ENCODE assay signal across 29 cellular contexts in the genomic region with DNA sequence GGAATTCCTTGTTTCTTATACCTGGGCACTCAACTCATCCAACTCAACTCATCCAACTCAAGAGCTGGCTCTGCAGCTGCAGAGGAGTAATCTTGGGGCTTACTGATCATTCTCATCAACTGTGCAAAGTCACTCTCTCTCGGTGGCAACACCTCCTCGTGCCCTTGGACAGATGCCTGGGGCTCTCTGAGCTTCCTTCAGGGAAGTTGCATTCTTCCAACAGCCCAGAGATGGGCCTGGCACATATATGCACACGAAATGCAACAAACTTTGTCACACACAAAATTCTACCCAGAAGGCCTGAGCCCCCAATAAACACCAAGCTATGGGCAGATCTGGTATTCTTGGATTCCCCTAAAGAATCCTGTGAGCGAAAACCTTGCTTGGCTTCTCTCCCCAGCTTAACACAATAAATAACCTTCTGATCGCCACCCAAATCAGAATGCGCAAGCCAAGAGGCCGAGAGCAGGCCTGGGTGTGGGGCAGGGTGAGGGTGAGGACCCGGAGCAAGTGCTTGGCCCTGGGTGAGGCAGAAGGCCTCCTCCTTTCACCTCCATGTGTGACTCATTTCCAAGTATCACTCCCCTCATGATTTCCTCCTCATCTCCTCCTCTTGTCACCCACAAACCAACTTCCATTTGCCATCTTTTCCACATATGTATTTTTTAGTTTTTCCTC. TPM values are rescaled to one million over a fixed set of nuclear protein-coding genes. Genes with fewer than 3 reads are reported as not detected.
DNase-seq lines count a peak whose midpoint lies in the region; ATAC-seq, FAIRE-seq and TF ChIP-seq lines count a peak whose summit lies in the region.
"Had no signal": no experiment of that assay in that cellular context is flagged by ENCODE, and none has a peak within 500 bp of the region (broad histone marks: within the 10 kb centered on the region; RNA-seq: fewer than 3 reads in every experiment).

No MANE protein-coding gene starts in this region.

- TF ChIP-seq RAD21 in GM12878 (IDR thresholded peaks at IDR 0.05; ENCODE audit: insufficient read depth, low read depth, low read length), result no peak

- H3K27me3 Mint-ChIP-seq in activated CD8-positive, alpha-beta memory T cell treated with anti-CD3 and anti-CD28 coated beads, Interleukin-2, amount 10 ng/mL, durations not matched to agents 7 days and 5 days, result peaks cover 6% of the 10 kb centered on the region
- peaks cover 0 to 5% of the 10 kb centered on the region in 2 donors for H3K27me3 Mint-ChIP-seq in stimulated activated naive B cell treated with anti-CD40 and anti-IgM and Interleukin-4, amounts not matched to agents 10 μg/mL and 1 μg/mL and 100 μg/mL, for 72 hours

- TF ChIP-seq POLR2A in GM12878 (IDR thresholded peaks at IDR 0.05; ENCODE audit: low read depth, low read length), result no peak

- H3K27ac Mint-ChIP-seq in activated CD8-positive, alpha-beta memory T cell treated with anti-CD3 and anti-CD28 coated beads, Interleukin-2, amount 10 ng/mL, durations not matched to agents 7 days and 5 days, result peak overlapping the region; percentile 75
- H3K27ac Mint-ChIP-seq in stimulated activated naive B cell treated with anti-CD40 and anti-IgM and Interleukin-4, amounts not matched to agents 10 μg/mL and 1 μg/mL and 100 μg/mL, for 72 hours, result peak overlapping the region; percentile 73
- H3K27ac Mint-ChIP-seq: HFFc6, mesothelial cell of epicardium had no signal

- H3K4me1 Mint-ChIP-seq in activated CD8-positive, alpha-beta memory T cell treated with anti-CD3 and anti-CD28 coated beads, Interleukin-2, amount 10 ng/mL, durations not matched to agents 7 days and 5 days, result peaks cover 54% of the 10 kb centered on the region
- peaks cover 47 to 69% of the 10 kb centered on the region in 2 donors for H3K4me1 Mint-ChIP-seq in stimulated activated naive B cell treated with anti-CD40 and anti-IgM and Interleukin-4, amounts not matched to agents 10 μg/mL and 1 μg/mL and 100 μg/mL, for 72 hours
- H3K4me1 Mint-ChIP-seq: mesothelial cell of epicardium had no signal

- TF ChIP-seq CTCF in OCI-LY3 (IDR thresholded peaks at IDR 0.05; ENCODE audit: low read depth, low read length) (no peak), GM12878 (IDR thresholded peaks at IDR 0.05 in 2 of 3, conservative IDR thresholded peaks at IDR 0.05 in 1 of 3; ENCODE audit: control insufficient read depth in 2 of 3, extremely low read depth in 1 of 3, insufficient read depth in 1 of 3, low read depth in 3 of 3, low read length in 3 of 3) (no peak)

- intact Hi-C loops in GM12878 (cut with micrococcal nuclease; ENCODE audit: unreplicated experiment), result no loop called here

- H3K27ac ChIP-seq in OCI-LY3 (ENCODE audit: low read length) (peak overlapping the region; percentile 96), GM12878 (ENCODE audit: control insufficient read depth, insufficient read depth) (peak overlapping the region; percentile 1; the same call in 1 of the 2 replicates)
- H3K27ac ChIP-seq: ascending aorta, C4-2B, ovary, SJCRH30, spleen, uterus had no signal

- no peak overlapping the region for H3K4me3 ChIP-seq in OCI-LY3 (ENCODE audit: low read length)
- H3K4me3 ChIP-seq in GM12878, result no peak overlapping the region
- H3K4me3 ChIP-seq: ascending aorta, ovary, SJCRH30, spleen, uterus had no signal

- no peaks in the 10 kb centered on the region for H3K9me3 Mint-ChIP-seq in activated CD8-positive, alpha-beta memory T cell treated with anti-CD3 and anti-CD28 coated beads, Interleukin-2, amount 10 ng/mL, durations not matched to agents 7 days and 5 days (ENCODE audit: low read depth)
- peaks cover 3 to 6% of the 10 kb centered on the region in 2 donors for H3K9me3 Mint-ChIP-seq in stimulated activated naive B cell treated with anti-CD40 and anti-IgM and Interleukin-4, amounts not matched to agents 10 μg/mL and 1 μg/mL and 100 μg/mL, for 72 hours
- H3K9me3 Mint-ChIP-seq: HFFc6; mesothelial cell of epicardium; naive thymus-derived CD8-positive, alpha-beta T cell had no signal

- H3K4me1 ChIP-seq in OCI-LY3 (ENCODE audit: low read length) (peaks cover 86% of the 10 kb centered on the region), GM12878 (ENCODE audit: control insufficient read depth, insufficient read depth, low read length) (peaks cover 54% of the 10 kb centered on the region)
- H3K4me1 ChIP-seq: ascending aorta, uterus had no signal

- H3K4me3 Mint-ChIP-seq in activated CD8-positive, alpha-beta memory T cell treated with anti-CD3 and anti-CD28 coated beads, Interleukin-2, amount 10 ng/mL, durations not matched to agents 7 days and 5 days, result no peak overlapping the region
- peak overlapping the region in 1 of 2 donors; percentile 42 for H3K4me3 Mint-ChIP-seq in stimulated activated naive B cell treated with anti-CD40 and anti-IgM and Interleukin-4, amounts not matched to agents 10 μg/mL and 1 μg/mL and 100 μg/mL, for 72 hours
- H3K4me3 Mint-ChIP-seq: HFFc6; mesothelial cell of epicardium; naive thymus-derived CD8-positive, alpha-beta T cell had no signal

- H3K79me2 ChIP-seq in OCI-LY3 (ENCODE audit: low read length), result no peaks in the 10 kb centered on the region
- no peaks in the 10 kb centered on the region for H3K79me2 ChIP-seq in GM12878 (ENCODE audit: control insufficient read depth, insufficient read depth, low read length)

- H3K36me3 ChIP-seq in OCI-LY3 (replicated peaks; ENCODE audit: low read depth, low read length) (peaks cover 6% of the 10 kb centered on the region), GM12878 (ENCODE audit: control insufficient read depth in 2 of 2, insufficient read depth in 2 of 2, low read length in 1 of 2) (no peaks in the 10 kb centered on the region)
- H3K36me3 ChIP-seq: ascending aorta, ovary, SJCRH30, spleen, uterus had no signal

- DNase-seq in activated CD8-positive, alpha-beta memory T cell treated with anti-CD3 and anti-CD28 coated beads, Interleukin-2, amount 10 ng/mL, durations not matched to agents 7 days and 5 days, result no peak
- no peak for DNase-seq in activated CD8-positive, alpha-beta memory T cell treated with anti-CD3 and anti-CD28 coated beads, Interleukin-2, amount 50 U/mL, for 4 hours
- no peak for DNase-seq in GM12878 (ENCODE audit: low read depth, low spot score)
- no peak for DNase-seq in stimulated activated naive B cell treated with anti-CD40 and anti-IgM and Interleukin-4, amounts not matched to agents 10 μg/mL and 1 μg/mL and 100 μg/mL, for 72 hours
- no peak for DNase-seq in SKM-1 treated with dmso at 0.1 percent for 144 hours (lab: John Stamatoyannopoulos, UW; ENCODE audit: unreplicated experiment)
- DNase-seq in RPMI8226, result no peak
- DNase-seq: Calu3; caudate nucleus; foreskin melanocyte; HFFc6; hippocampal formation; left ventricle myocardium superior; naive thymus-derived CD8-positive, alpha-beta T cell; NCI-H1417; NCI-H2107; NCI-H446 treated with DMSO at 0.1 percent for 48 hours; ovary; SJCRH30; spleen; uterus had no signal

- no peaks in the 10 kb centered on the region for H3K27me3 ChIP-seq in OCI-LY3 (ENCODE audit: low read depth, low read length)
- no peaks in the 10 kb centered on the region for H3K27me3 ChIP-seq in GM12878 (replicated peaks in 1 of 2; ENCODE audit: control insufficient read depth in 2 of 2, insufficient read depth in 2 of 2, low read length in 1 of 2)
- H3K27me3 ChIP-seq: ascending aorta, ovary, SJCRH30, uterus had no signal

- no peak for FAIRE-seq in GM12878 (lab: Jason Lieb, UNC)

- POLR2A ChIA-PET in GM12878 (lab: Charles Lee), result interaction anchor here (0.6 to 1.3 kb wide), 3 partner anchors 10 to 23 kb away, joined by 3 to 9 read pairs (median 8); no protein-coding TSS in a partner anchor

- CTCF ChIA-PET in activated CD8-positive, alpha-beta memory T cell treated with anti-CD3 and anti-CD28 coated beads, Interleukin-2, amount 10 ng/mL, durations not matched to agents 7 days and 5 days (lab: Charles Lee), result interaction anchor here (1.1 to 2.0 kb wide), 6 partner anchors 12 to 47 kb away, joined by 3 to 8 read pairs (median 4); no protein-coding TSS in a partner anchor
- CTCF ChIA-PET in GM12878 (lab: Yijun Ruan, JAX), result interaction anchor here (1.0 to 8.9 kb wide), 7 partner anchors 10 to 47 kb away, joined by 5 to 86 read pairs (median 7); no protein-coding TSS in a partner anchor

- H4K20me1 ChIP-seq in OCI-LY3 (ENCODE audit: insufficient read depth, low read length) (no peaks in the 10 kb centered on the region), GM12878 (ENCODE audit: control insufficient read depth, insufficient read depth) (no peaks in the 10 kb centered on the region)

- WGBS in GM12878 (ENCODE audit: insufficient coverage, insufficient replicate concordance, low lambda C conversion rate, missing lambda C conversion rate), result 97% methylated on average over 8 of the region's 8 CpGs

- H2AFZ ChIP-seq in OCI-LY3 (ENCODE audit: low read depth, low read length) (no peak overlapping the region), GM12878 (ENCODE audit: control insufficient read depth, low read depth, low read length) (no peak overlapping the region)

- BruUV-seq in GM12878 (replicated peaks; lab: Mats Ljungman, UMichigan), result no TSS peak

- in situ Hi-C loops in GM12878 (cut with MboI), result no loop called here

- H3K9ac ChIP-seq in OCI-LY3 (ENCODE audit: low read length) (no peak overlapping the region), GM12878 (ENCODE audit: control insufficient read depth, insufficient read depth, low read length) (no peak overlapping the region)

- H3K9me3 ChIP-seq in OCI-LY3 (ENCODE audit: insufficient read depth, low read length), result no peaks in the 10 kb centered on the region
- no peaks in the 10 kb centered on the region for H3K9me3 ChIP-seq in GM12878 (replicated peaks; ENCODE audit: control insufficient read depth, insufficient read depth, low read length)
- H3K9me3 ChIP-seq: ascending aorta, ovary, SJCRH30, spleen, uterus had no signal

- RAD21 ChIA-PET in GM12878 (lab: Charles Lee; ENCODE audit: unreplicated experiment), result interaction anchor here (0.9 to 7.9 kb wide), 5 partner anchors 10 to 144 kb away, joined by 3 to 76 read pairs (median 12); a partner anchor contains a TSS

- H3K4me2 ChIP-seq in OCI-LY3 (ENCODE audit: low read length), result peak overlapping the region; percentile 23
- no peak overlapping the region; the same call in 1 of the 2 replicates for H3K4me2 ChIP-seq in GM12878 (ENCODE audit: control insufficient read depth, insufficient read depth)

- peak; percentile 45 for ATAC-seq in activated CD8-positive, alpha-beta memory T cell treated with anti-CD3 and anti-CD28 coated beads, Interleukin-2, amount 10 ng/mL, durations not matched to agents 7 days and 5 days
- ATAC-seq in GM12878 (no peak), HG03196 (IDR thresholded peaks at IDR 0.05; ENCODE audit: unreplicated experiment) (no peak)
- no peak for ATAC-seq in stimulated activated naive B cell treated with anti-CD40 and anti-IgM and Interleukin-4, amounts not matched to agents 10 μg/mL and 1 μg/mL and 100 μg/mL, for 72 hours (replicated peaks)
- ATAC-seq: left ventricle myocardium superior; naive thymus-derived CD8-positive, alpha-beta T cell; Panc1 had no signal

- no peak for TF ChIP-seq EP300 in GM12878 (IDR thresholded peaks at IDR 0.05; ENCODE audit: borderline replicate concordance in 1 of 2, control insufficient read depth in 1 of 2, low read depth in 2 of 2, low read length in 2 of 2)

- SMC1A ChIA-PET in GM12878 (lab: Charles Lee; ENCODE audit: uncharacterized antibody, unreplicated experiment), result interaction anchor here (1.1 to 4.9 kb wide), 11 partner anchors 9 to 58 kb away, joined by 3 to 46 read pairs (median 5); no protein-coding TSS in a partner anchor

- H3K36me3 Mint-ChIP-seq in activated CD8-positive, alpha-beta memory T cell treated with anti-CD3 and anti-CD28 coated beads, Interleukin-2, amount 10 ng/mL, durations not matched to agents 7 days and 5 days, result peaks cover 7% of the 10 kb centered on the region
- H3K36me3 Mint-ChIP-seq in stimulated activated naive B cell treated with anti-CD40 and anti-IgM and Interleukin-4, amounts not matched to agents 10 μg/mL and 1 μg/mL and 100 μg/mL, for 72 hours, result no peaks in the 10 kb centered on the region
- H3K36me3 Mint-ChIP-seq: mesothelial cell of epicardium; naive thymus-derived CD8-positive, alpha-beta T cell had no signal

RNA-seq across cellular contexts. Expression of a gene that starts 15.4 kb away (rescaled TPM):
- 1 to 10 TPM in 1 of 2 experiments, under 1 TPM in 1; 0.91 to 1.1 TPM for total RNA-seq in activated CD8-positive, alpha-beta memory T cell treated with anti-CD3 and anti-CD28 coated beads, Interleukin-2, amount 10 ng/mL, durations not matched to agents 7 days and 5 days
- total RNA-seq in GM12878 (2013; cell fraction: nucleolus; rRNA removed), result 115 and 131 TPM in 2 replicates
- 4.5 and 5.6 TPM in 2 replicates for total RNA-seq in GM12878 (2014; rRNA removed)
- total RNA-seq in GM12878 (2014; rRNA removed; fragmentation: Illumina TruSeq; extraction: Trizol), result 4.2 and 5.0 TPM in 2 replicates
- total RNA-seq in GM12878 (2021), result 4.4 and 5.6 TPM in 2 replicates
- 2.8 TPM for polyA plus RNA-seq in GM12878 (2011; ENCODE audit: low read depth)
- 25.1 and 27.1 TPM in 2 replicates for polyA plus RNA-seq in GM12878 (2011; rRNA removed)
- polyA plus RNA-seq in GM12878 (2011; cell fraction: cytosol; rRNA removed), result 39.2 and 44.1 TPM in 2 replicates
- polyA plus RNA-seq in GM12878 (2011; cell fraction: nucleus; rRNA removed), result 84.0 and 103 TPM in 2 replicates
- 2.4 and 4.6 TPM in 2 replicates for polyA plus RNA-seq in GM12878 (2012)
- polyA plus RNA-seq in GM12878 (2014; fragmentation: Illumina TruSeq; extraction: Trizol), result 5.3 and 6.5 TPM in 2 replicates
- polyA plus RNA-seq in GM12878 (2014; fragmentation: Nextera tagmentation; extraction: Ambion mirVana), result 1 to 10 TPM; 5.0 to 6.1 TPM
- 5.1 and 6.6 TPM in 2 replicates for polyA plus RNA-seq in GM12878 (2014; rRNA removed)
- 1 to 10 TPM; 7.8 to 8.5 TPM for polyA plus RNA-seq in GM12878 (2016; fragmentation: Nextera tagmentation; extraction: Ambion mirVana)
- polyA minus RNA-seq in GM12878 (2011; rRNA and poly(A)+ RNA removed), result 30.9 and 34.8 TPM in 2 replicates
- polyA minus RNA-seq in GM12878 (2011; cell fraction: cytosol; rRNA and poly(A)+ RNA removed), result 6.9 and 8.3 TPM in 2 replicates
- 20.3 and 22.2 TPM in 2 replicates for polyA minus RNA-seq in GM12878 (2011; cell fraction: nucleus; rRNA and poly(A)+ RNA removed)
- total RNA-seq: ascending aorta; Calu3; HFFc6; left ventricle myocardium superior; mesothelial cell of epicardium; naive thymus-derived CD8-positive, alpha-beta T cell; ovary; SJCRH30; spleen; temporal lobe; uterus had no signal
- polyA plus RNA-seq: naive thymus-derived CD8-positive, alpha-beta T cell; ovary had no signal

RNA-seq across cellular contexts. Expression of a gene that starts 30.5 kb away (rescaled TPM):
- not detected for total RNA-seq in activated CD8-positive, alpha-beta memory T cell treated with anti-CD3 and anti-CD28 coated beads, Interleukin-2, amount 10 ng/mL, durations not matched to agents 7 days and 5 days
- total RNA-seq in GM12878 (2013; cell fraction: nucleolus; rRNA removed), result not detected in 2 replicates
- total RNA-seq in GM12878 (2014; rRNA removed) (not detected in 2 replicates), GM12878 (2014; rRNA removed; fragmentation: Illumina TruSeq; extraction: Trizol) (not detected in 2 replicates), GM12878 (2021) (not detected in 2 replicates)
- polyA plus RNA-seq in GM12878 (2011; ENCODE audit: low read depth), result not detected
- polyA plus RNA-seq in GM12878 (2011; rRNA removed) (not detected in 2 replicates), GM12878 (2014; fragmentation: Illumina TruSeq; extraction: Trizol) (not detected in 2 replicates), GM12878 (2014; fragmentation: Nextera tagmentation; extraction: Ambion mirVana) (not detected), GM12878 (2014; rRNA removed) (not detected in 2 replicates), GM12878 (2016; fragmentation: Nextera tagmentation; extraction: Ambion mirVana) (not detected)
- not detected in 2 replicates for polyA plus RNA-seq in GM12878 (2011; cell fraction: cytosol; rRNA removed)
- polyA plus RNA-seq in GM12878 (2011; cell fraction: nucleus; rRNA removed), result not detected in 2 replicates
- not detected in 2 replicates for polyA plus RNA-seq in GM12878 (2012)
- polyA minus RNA-seq in GM12878 (2011; rRNA and poly(A)+ RNA removed), result not detected in 2 replicates
- not detected in 2 replicates for polyA minus RNA-seq in GM12878 (2011; cell fraction: cytosol; rRNA and poly(A)+ RNA removed)
- not detected in 2 replicates for polyA minus RNA-seq in GM12878 (2011; cell fraction: nucleus; rRNA and poly(A)+ RNA removed)
- total RNA-seq: ascending aorta; Calu3; epithelial cell of proximal tubule; HFFc6; naive thymus-derived CD8-positive, alpha-beta T cell; SJCRH30; T-helper 1 cell treated with Interleukin-12 subunit alpha and Interleukin-12 subunit beta and Interleukin-4 antibody, amounts not matched to agents 30 ng/mL and 1 ng/mL, for 36 hours had no signal
- polyA plus RNA-seq: naive thymus-derived CD8-positive, alpha-beta T cell; ovary had no signal

RNA-seq across cellular contexts. Expression of a gene that starts 50.7 kb away (rescaled TPM):
- not detected for total RNA-seq in activated CD8-positive, alpha-beta memory T cell treated with anti-CD3 and anti-CD28 coated beads, Interleukin-2, amount 10 ng/mL, durations not matched to agents 7 days and 5 days
- total RNA-seq in GM12878 (2013; cell fraction: nucleolus; rRNA removed), result not detected in 2 replicates
- total RNA-seq in GM12878 (2014; rRNA removed) (not detected in 2 replicates), GM12878 (2014; rRNA removed; fragmentation: Illumina TruSeq; extraction: Trizol) (not detected in 2 replicates), GM12878 (2021) (not detected in 2 replicates)
- not detected for polyA plus RNA-seq in GM12878 (2011; ENCODE audit: low read depth)
- polyA plus RNA-seq in GM12878 (2011; rRNA removed) (not detected in 2 replicates), GM12878 (2014; fragmentation: Illumina TruSeq; extraction: Trizol) (not detected in 2 replicates), GM12878 (2014; fragmentation: Nextera tagmentation; extraction: Ambion mirVana) (not detected), GM12878 (2014; rRNA removed) (not detected in 2 replicates), GM12878 (2016; fragmentation: Nextera tagmentation; extraction: Ambion mirVana) (not detected)
- polyA plus RNA-seq in GM12878 (2011; cell fraction: cytosol; rRNA removed), result not detected in 2 replicates
- not detected in 2 replicates for polyA plus RNA-seq in GM12878 (2011; cell fraction: nucleus; rRNA removed)
- polyA plus RNA-seq in GM12878 (2012), result not detected in 2 replicates
- polyA minus RNA-seq in GM12878 (2011; rRNA and poly(A)+ RNA removed), result not detected in 2 replicates
- not detected in 2 replicates for polyA minus RNA-seq in GM12878 (2011; cell fraction: cytosol; rRNA and poly(A)+ RNA removed)
- not detected in 2 replicates for polyA minus RNA-seq in GM12878 (2011; cell fraction: nucleus; rRNA and poly(A)+ RNA removed)
- total RNA-seq: ascending aorta; Calu3; epithelial cell of proximal tubule; HFFc6; left ventricle myocardium superior; mesothelial cell of epicardium; naive thymus-derived CD8-positive, alpha-beta T cell; SJCRH30; spleen; T-helper 1 cell treated with Interleukin-12 subunit alpha and Interleukin-12 subunit beta and Interleukin-4 antibody, amounts not matched to agents 30 ng/mL and 1 ng/mL, for 36 hours; temporal lobe; uterus had no signal
- polyA plus RNA-seq: naive thymus-derived CD8-positive, alpha-beta T cell; ovary; spleen had no signal
